18 cellular contexts compared by ENCODE assay signal in genomic region chr2:558302-558642, GRCh38.
"Had no signal": no experiment of that assay in that cellular context is flagged by ENCODE, and none has a peak within 500 bp of the region (broad histone marks: within the 10 kb centered on the region; RNA-seq: fewer than 3 reads in every experiment).

No MANE protein-coding gene starts in this region.

- H3K36me3 ChIP-seq: heart right ventricle, neutrophil, right lobe of liver, vagina had no signal

- H3K9me3 ChIP-seq: heart right ventricle, neutrophil, right lobe of liver, vagina had no signal

- H3K4me1 ChIP-seq: heart right ventricle, right lobe of liver, vagina had no signal

- ATAC-seq: activated CD4-positive, alpha-beta T cell treated with anti-CD3 and anti-CD28 coated beads for 36 hours; activated CD8-positive, alpha-beta memory T cell treated with anti-CD3 and anti-CD28 coated beads, Interleukin-2, amount 10 ng/mL, durations not matched to agents 7 days and 5 days; activated CD8-positive, alpha-beta T cell treated with anti-CD3 and anti-CD28 coated beads, Interleukin-2, amount 10 ng/mL, durations not matched to agents 7 days and 5 days; activated T-cell treated with anti-CD3 and anti-CD28 coated beads, Interleukin-2, amount 50 U/mL, for 72 hours; left lobe of liver; stimulated activated effector memory CD8-positive, alpha-beta T cell treated with anti-CD3 and anti-CD28 coated beads, Interleukin-12 subunit alpha, Interleukin-12 subunit beta, amount 100 ng/mL, for 72 hours had no signal

- H3K4me3 ChIP-seq: heart right ventricle, lung, right lobe of liver, vagina had no signal

- DNase-seq: activated CD4-positive, alpha-beta T cell treated with anti-CD3 and anti-CD28 coated beads for 36 hours; activated CD4-positive, CD25-positive, alpha-beta regulatory T cell; activated CD8-positive, alpha-beta memory T cell treated with anti-CD3 and anti-CD28 coated beads, Interleukin-2, amount 10 ng/mL, durations not matched to agents 7 days and 5 days; activated CD8-positive, alpha-beta T cell treated with anti-CD3 and anti-CD28 coated beads, Interleukin-2, amount 10 ng/mL, durations not matched to agents 7 days and 5 days; activated naive CD4-positive, alpha-beta T cell treated with Interleukin-2 at 50 U/mL for 16 hours; caudate nucleus; heart right ventricle; nephron progenitor cell; right lobe of liver; stimulated activated CD4-positive, alpha-beta T cell treated with anti-CD3 and anti-CD28 coated beads, Interleukin-12 subunit alpha, Interleukin-12 subunit beta, amount 100 ng/mL, for 4 hours; stimulated activated CD4-positive, alpha-beta T cell treated with anti-CD3 and anti-CD28 coated beads, Interleukin-4, amount 100 ng/mL, for 1 hour had no signal

- H3K27me3 ChIP-seq: neutrophil, right lobe of liver, vagina had no signal

- H3K27ac ChIP-seq: heart right ventricle, neutrophil, right lobe of liver, skin epidermis, vagina had no signal
